In the genomic region with DNA sequence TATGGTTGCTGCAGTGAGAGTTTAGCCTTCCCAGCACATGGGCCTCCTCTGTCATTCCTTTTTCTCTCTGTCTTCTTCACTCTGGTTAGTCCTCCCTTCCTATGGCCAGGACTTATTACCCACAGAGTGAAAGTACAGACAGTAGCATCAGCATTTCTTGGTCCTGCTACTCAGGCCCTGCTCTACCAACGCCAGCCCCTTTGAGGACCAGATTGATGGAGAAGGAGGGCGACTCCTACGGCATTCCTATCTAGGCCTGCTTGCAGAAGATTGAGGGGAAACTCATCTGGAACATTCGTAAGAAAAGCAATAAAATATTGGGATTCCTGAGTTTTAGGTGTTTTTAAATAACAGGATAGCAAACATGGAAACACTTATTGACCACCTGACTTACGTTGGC, we compare ENCODE assay signal across 13 cellular contexts. TPM values are rescaled to one million over a fixed set of nuclear protein-coding genes. Genes with fewer than 3 reads are reported as not detected.
DNase-seq lines count a peak whose midpoint lies in the region; ATAC-seq and TF ChIP-seq lines count a peak whose summit lies in the region.
"Had no signal": no experiment of that assay in that cellular context is flagged by ENCODE, and none has a peak within 500 bp of the region (broad histone marks: within the 10 kb centered on the region; RNA-seq: fewer than 3 reads in every experiment).

No MANE protein-coding gene starts in this region.

- no peak for DNase-seq in activated T-cell treated with anti-CD3 and anti-CD28 coated beads, Interleukin-2, amount 50 U/mL, for 24 hours
- no peak for DNase-seq in activated T-cell treated with anti-CD3 and anti-CD28 coated beads, Interleukin-2, amount 50 U/mL, for 4 hours
- DNase-seq in foreskin fibroblast (peak; percentile 28 to 32), glomerular visceral epithelial cell (ENCODE audit: extremely low spot score) (no peak), germinal center (ENCODE audit: low spot score) (no peak)
- no peak for DNase-seq in stimulated activated naive B cell treated with anti-CD40 and anti-IgM and Interleukin-4, amounts not matched to agents 10 μg/mL and 1 μg/mL and 100 μg/mL, for 72 hours
- DNase-seq in stimulated activated CD4-positive, alpha-beta T cell treated with anti-CD3 and anti-CD28 coated beads, Interleukin-12 subunit alpha, Interleukin-12 subunit beta, amount 100 ng/mL, for 4 hours, result no peak
- DNase-seq: activated CD8-positive, alpha-beta memory T cell treated with anti-CD3 and anti-CD28 coated beads, Interleukin-2, amount 50 U/mL, for 4 hours; caudate nucleus; H9 had no signal

- no peak for ATAC-seq in activated T-cell treated with anti-CD3 and anti-CD28 coated beads, Interleukin-2, amount 50 U/mL, for 4 hours
- ATAC-seq in stimulated activated naive B cell treated with anti-CD40 and anti-IgM and Interleukin-4, amounts not matched to agents 10 μg/mL and 1 μg/mL and 100 μg/mL, for 72 hours (replicated peaks), result no peak

- no peak overlapping the region for H3K4me3 Mint-ChIP-seq in activated T-cell treated with anti-CD3 and anti-CD28 coated beads, Interleukin-2, amount 50 U/mL, for 24 hours
- H3K4me3 Mint-ChIP-seq in activated T-cell treated with anti-CD3 and anti-CD28 coated beads, Interleukin-2, amount 50 U/mL, for 4 hours, result no peak overlapping the region
- no peak overlapping the region for H3K4me3 Mint-ChIP-seq in stimulated activated naive B cell treated with anti-CD40 and anti-IgM and Interleukin-4, amounts not matched to agents 10 μg/mL and 1 μg/mL and 100 μg/mL, for 72 hours
- H3K4me3 Mint-ChIP-seq: H9 had no signal

- no peaks in the 10 kb centered on the region for H3K9me3 ChIP-seq in OCI-LY3 (ENCODE audit: insufficient read depth, low read length)

- H3K4me3 ChIP-seq in OCI-LY3 (ENCODE audit: low read length) (no peak overlapping the region), foreskin fibroblast (ENCODE audit: low read depth in 1 of 2, low read length in 2 of 2) (no peak overlapping the region)
- H3K4me3 ChIP-seq: lung had no signal

- no peaks in the 10 kb centered on the region for H3K9me3 Mint-ChIP-seq in activated T-cell treated with anti-CD3 and anti-CD28 coated beads, Interleukin-2, amount 50 U/mL, for 24 hours
- H3K9me3 Mint-ChIP-seq in activated T-cell treated with anti-CD3 and anti-CD28 coated beads, Interleukin-2, amount 50 U/mL, for 4 hours, result no peaks in the 10 kb centered on the region
- no peaks in the 10 kb centered on the region for H3K9me3 Mint-ChIP-seq in stimulated activated naive B cell treated with anti-CD40 and anti-IgM and Interleukin-4, amounts not matched to agents 10 μg/mL and 1 μg/mL and 100 μg/mL, for 72 hours
- H3K9me3 Mint-ChIP-seq: H9 had no signal

- no peak overlapping the region for H3K9ac ChIP-seq in OCI-LY3 (ENCODE audit: low read length)

- peak overlapping the region; percentile 62 for H3K27ac Mint-ChIP-seq in activated T-cell treated with anti-CD3 and anti-CD28 coated beads, Interleukin-2, amount 50 U/mL, for 24 hours
- peak overlapping the region; percentile 5 for H3K27ac Mint-ChIP-seq in stimulated activated naive B cell treated with anti-CD40 and anti-IgM and Interleukin-4, amounts not matched to agents 10 μg/mL and 1 μg/mL and 100 μg/mL, for 72 hours
- H3K27ac Mint-ChIP-seq: H9 had no signal

- H3K4me2 ChIP-seq in OCI-LY3 (ENCODE audit: low read length), result no peak overlapping the region

- no peaks in the 10 kb centered on the region for H3K27me3 ChIP-seq in OCI-LY3 (ENCODE audit: low read depth, low read length)

- H4K20me1 ChIP-seq in OCI-LY3 (ENCODE audit: insufficient read depth, low read length), result peaks cover 52% of the 10 kb centered on the region

- TF ChIP-seq CTCF in OCI-LY3 (IDR thresholded peaks at IDR 0.05; ENCODE audit: low read depth, low read length) (no peak), foreskin fibroblast (IDR thresholded peaks at IDR 0.05; ENCODE audit: low read depth, low read length) (no peak)

- H3K36me3 ChIP-seq in OCI-LY3 (replicated peaks; ENCODE audit: low read depth, low read length), result peaks cover 54% of the 10 kb centered on the region

- peaks cover 60% of the 10 kb centered on the region for H3K4me1 Mint-ChIP-seq in activated T-cell treated with anti-CD3 and anti-CD28 coated beads, Interleukin-2, amount 50 U/mL, for 24 hours (ENCODE audit: low read depth)
- H3K4me1 Mint-ChIP-seq in activated T-cell treated with anti-CD3 and anti-CD28 coated beads, Interleukin-2, amount 50 U/mL, for 4 hours (ENCODE audit: low read depth), result peaks cover 67% of the 10 kb centered on the region
- H3K4me1 Mint-ChIP-seq in stimulated activated naive B cell treated with anti-CD40 and anti-IgM and Interleukin-4, amounts not matched to agents 10 μg/mL and 1 μg/mL and 100 μg/mL, for 72 hours, result peaks cover 62 to 89% of the 10 kb centered on the region in 2 donors

- peaks cover 57% of the 10 kb centered on the region for H3K36me3 Mint-ChIP-seq in activated T-cell treated with anti-CD3 and anti-CD28 coated beads, Interleukin-2, amount 50 U/mL, for 24 hours (ENCODE audit: low read depth)
- H3K36me3 Mint-ChIP-seq in activated T-cell treated with anti-CD3 and anti-CD28 coated beads, Interleukin-2, amount 50 U/mL, for 4 hours (ENCODE audit: insufficient read depth), result peaks cover 34% of the 10 kb centered on the region
- peaks cover 44 to 59% of the 10 kb centered on the region in 2 donors for H3K36me3 Mint-ChIP-seq in stimulated activated naive B cell treated with anti-CD40 and anti-IgM and Interleukin-4, amounts not matched to agents 10 μg/mL and 1 μg/mL and 100 μg/mL, for 72 hours

- peaks cover 69% of the 10 kb centered on the region for H3K79me2 ChIP-seq in OCI-LY3 (ENCODE audit: low read length)

- H3K4me1 ChIP-seq in OCI-LY3 (ENCODE audit: low read length), result peaks cover 91% of the 10 kb centered on the region

- H3K27me3 Mint-ChIP-seq in activated T-cell treated with anti-CD3 and anti-CD28 coated beads, Interleukin-2, amount 50 U/mL, for 24 hours, result no peaks in the 10 kb centered on the region
- H3K27me3 Mint-ChIP-seq in activated T-cell treated with anti-CD3 and anti-CD28 coated beads, Interleukin-2, amount 50 U/mL, for 4 hours (ENCODE audit: low read depth), result no peaks in the 10 kb centered on the region
- no peaks in the 10 kb centered on the region for H3K27me3 Mint-ChIP-seq in stimulated activated naive B cell treated with anti-CD40 and anti-IgM and Interleukin-4, amounts not matched to agents 10 μg/mL and 1 μg/mL and 100 μg/mL, for 72 hours

- peak overlapping the region; percentile 98 for H3K27ac ChIP-seq in OCI-LY3 (ENCODE audit: low read length)

- no peak overlapping the region for H2AFZ ChIP-seq in OCI-LY3 (ENCODE audit: low read depth, low read length)

RNA-seq across cellular contexts. Expression of gene BMP10, which starts 43.5 kb away (rescaled TPM):
- total RNA-seq in activated T-cell treated with anti-CD3 and anti-CD28 coated beads, Interleukin-2, amount 50 U/mL, for 4 hours, result not detected
- total RNA-seq: H9, ureter had no signal

Comparison
In these comparisons a context has a peak if more than half of its experiments do, and no peak if none do; other contexts are left out.
1. DNase-seq: peak in foreskin fibroblast (2 of 2); none in activated T-cell treated with anti-CD3 and anti-CD28 coated beads, Interleukin-2, amount 50 U/mL, for 24 hours (single experiment), activated T-cell treated with anti-CD3 and anti-CD28 coated beads, Interleukin-2, amount 50 U/mL, for 4 hours (single experiment), stimulated activated naive B cell treated with anti-CD40 and anti-IgM and Interleukin-4, amounts not matched to agents 10 μg/mL and 1 μg/mL and 100 μg/mL, for 72 hours (single experiment), glomerular visceral epithelial cell (single experiment), stimulated activated CD4-positive, alpha-beta T cell treated with anti-CD3 and anti-CD28 coated beads, Interleukin-12 subunit alpha, Interleukin-12 subunit beta, amount 100 ng/mL, for 4 hours (single experiment) and germinal center (single experiment).